Comparison of ENCODE assay signal across 1 cellular context in the genomic region with DNA sequence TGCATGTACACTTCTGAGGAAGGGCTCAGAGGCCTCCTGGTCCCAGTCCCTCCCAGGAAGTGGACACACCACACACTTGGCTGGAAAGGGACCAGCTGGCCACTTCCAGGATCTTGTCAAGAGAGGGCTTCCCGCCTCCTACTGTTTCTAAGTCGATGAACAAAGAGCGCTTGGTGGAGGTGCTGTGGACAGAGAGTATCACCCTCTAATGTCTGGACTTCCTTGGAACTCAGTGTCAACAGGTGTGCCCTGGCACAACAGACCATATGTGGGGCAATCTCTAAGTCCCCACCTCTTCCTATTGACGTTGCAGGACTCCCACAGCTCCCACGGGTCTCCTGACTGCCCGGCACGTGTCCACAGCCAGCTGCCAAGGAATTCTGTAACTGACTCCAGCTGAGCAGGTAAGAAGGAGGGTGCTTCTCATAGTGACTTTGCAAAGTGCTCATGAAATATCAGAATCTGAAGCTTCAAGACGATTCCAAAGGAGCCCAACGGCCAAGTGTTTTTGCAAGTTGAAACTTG.
TF ChIP-seq lines count a peak whose summit lies in the region.

No MANE protein-coding gene starts in this region.

TF ChIP-seq in HEK293, 187 proteins besides CTCF, POLR2A, EP300 and RAD21 (continued from another document):
- TF ChIP-seq ZNF335 (tag by site-specific recombination; conservative IDR thresholded peaks at IDR 0.05) (no peak), IKZF3 (tag by site-specific recombination; IDR thresholded peaks at IDR 0.05) (no peak), SCRT2 (tag by site-specific recombination; IDR thresholded peaks at IDR 0.05) (peak; percentile 72)
